9 cellular contexts compared by ENCODE assay signal in genomic region chr3:141051641-141052569, GRCh38. TPM values are rescaled to one million over a fixed set of nuclear protein-coding genes. Genes with fewer than 3 reads are reported as not detected.
DNase-seq lines count a peak whose midpoint lies in the region; ATAC-seq, FAIRE-seq and TF ChIP-seq lines count a peak whose summit lies in the region.
"Had no signal": no experiment of that assay in that cellular context is flagged by ENCODE, and none has a peak within 500 bp of the region (broad histone marks: within the 10 kb centered on the region; RNA-seq: fewer than 3 reads in every experiment).

No MANE protein-coding gene starts in this region.

- no peak for TF ChIP-seq RAD21 in A549 (conservative IDR thresholded peaks at IDR 0.05 in 1 of 2, IDR thresholded peaks at IDR 0.05 in 1 of 2)

- no peak overlapping the region for H2BK15ac ChIP-seq in mesendoderm (replicated peaks; ENCODE audit: low read depth)

- FAIRE-seq in A549 (lab: Jason Lieb, UNC) (no peak), HTR-8/SVneo (lab: Jason Lieb, UNC) (no peak)
- FAIRE-seq: GM18507 had no signal

- 9% methylated on average over 16 of the region's 64 CpGs for WGBS in A549 (ENCODE audit: missing lambda C conversion rate)
- WGBS in mesendoderm (ENCODE audit: extremely low coverage, insufficient coverage, low lambda C conversion rate): no CpG with 5 or more reads among the region's 64 CpGs

- peak overlapping the region; percentile 95 for H3K23ac ChIP-seq in mesendoderm (ENCODE audit: low read length)

- no peaks in the 10 kb centered on the region for H3K9me3 ChIP-seq in A549

- peaks cover 5% of the 10 kb centered on the region for H3K79me1 ChIP-seq in mesendoderm (ENCODE audit: low read length)

- peak overlapping the region; percentile 65 for H3K18ac ChIP-seq in mesendoderm (ENCODE audit: low read length)

- H3K4me2 ChIP-seq in A549 (peak overlapping the region; percentile 97), mesendoderm (ENCODE audit: low read length) (peak overlapping the region; percentile 99)

- H3K9ac ChIP-seq in mesendoderm (ENCODE audit: low read length): peak overlapping the region; percentile 81

- CTCF ChIA-PET in A549 (lab: Yijun Ruan, JAX): interaction anchor here (0.7 to 1.5 kb wide), 5 partner anchors 9 to 140 kb away, joined by 3 to 4 read pairs (median 3); no protein-coding TSS in a partner anchor

- H3K4me1 ChIP-seq in A549 (peaks cover 11% of the 10 kb centered on the region; the same call in 1 of the 3 replicates), mesendoderm (ENCODE audit: control insufficient read depth, low read depth, low read length) (no peaks in the 10 kb centered on the region)

- no peak overlapping the region for H2BK120ac ChIP-seq in mesendoderm (ENCODE audit: low read depth, low read length)

- H3K56ac ChIP-seq in mesendoderm (ENCODE audit: low read length): peak overlapping the region; percentile 87

- no peak overlapping the region for H4K8ac ChIP-seq in mesendoderm (ENCODE audit: low read depth, low read length)

- peaks cover 19% of the 10 kb centered on the region for H3K79me2 ChIP-seq in mesendoderm (ENCODE audit: control insufficient read depth, insufficient read depth, low read length)

- no peak overlapping the region for H2BK5ac ChIP-seq in mesendoderm (ENCODE audit: low read length)

- no peak overlapping the region for H3K27ac ChIP-seq in A549
- H3K27ac ChIP-seq in mesendoderm (ENCODE audit: low read depth, low read length): peak overlapping the region; percentile 76

- H2AK5ac ChIP-seq in mesendoderm (ENCODE audit: low read length): no peak overlapping the region

- no peak for TF ChIP-seq POLR2A in A549 (IDR thresholded peaks at IDR 0.05; ENCODE audit: low read length)

- DNase-seq in A549 (ENCODE audit: low read depth in 1 of 2, low spot score in 1 of 2) (peak in 1 of 2 experiments; percentile 37), HTR-8/SVneo (ENCODE audit: insufficient read length, low spot score) (peak; percentile 48), cardiac fibroblast (ENCODE audit: low read depth in 2 of 2) (peak; percentile 9 to 32), mesendoderm (peak; percentile 81), NCI-H187 treated with DMSO at 0.1 percent for 48 hours (lab: John Stamatoyannopoulos, UW) (no peak), NCI-H510A (lab: John Stamatoyannopoulos, UW) (no peak)

- no peaks in the 10 kb centered on the region for H3K36me3 ChIP-seq in mesendoderm (ENCODE audit: control insufficient read depth, insufficient read depth, low read length)

- TF ChIP-seq EP300 in A549 (IDR thresholded peaks at IDR 0.05): no peak

- no peak overlapping the region for H4K5ac ChIP-seq in mesendoderm (ENCODE audit: low read length)

- H3K4me3 ChIP-seq in A549 (peak overlapping the region; percentile 45), cardiac fibroblast (replicated peaks in 1 of 2; ENCODE audit: low read depth in 2 of 2, low read length in 2 of 2) (no peak overlapping the region), mesendoderm (ENCODE audit: low read length) (peak overlapping the region; percentile 70)

- H3K27me3 ChIP-seq in mesendoderm (ENCODE audit: insufficient read depth, low read length, poor library complexity): no peaks in the 10 kb centered on the region

- peak overlapping the region; percentile 6 for H3K4ac ChIP-seq in mesendoderm (ENCODE audit: low read depth, low read length)

- ATAC-seq in A549 (peak; percentile 33 to 52; a peak in 3 of 6 replicates), GM18861 (IDR thresholded peaks at IDR 0.05; ENCODE audit: unreplicated experiment) (no peak), HG02642 (IDR thresholded peaks at IDR 0.05; ENCODE audit: poor library complexity, unreplicated experiment) (no peak)

- POLR2A ChIA-PET in A549 (lab: Yijun Ruan, JAX): no interaction called here

- TF ChIP-seq CTCF in A549 (IDR thresholded peaks at IDR 0.05): no peak
- no peak for TF ChIP-seq CTCF in cardiac fibroblast (IDR thresholded peaks at IDR 0.05; ENCODE audit: low read depth, low read length)

TF ChIP-seq in A549, 52 proteins besides CTCF, POLR2A, EP300 and RAD21:
- peak; percentile 59; the same call in 1 of the 2 replicates for TF ChIP-seq HDAC2 (IDR thresholded peaks at IDR 0.05)
- TF ChIP-seq HEYL (CRISPR knock-in tag; IDR thresholded peaks at IDR 0.05): no peak

RNA-seq across cellular contexts. Expression of gene SPSB4, which starts 0.8 kb away (rescaled TPM):
- polyA plus RNA-seq in A549 (2011; rRNA removed) (0.03 TPM in 1 of 2 replicates, not detected in the other), A549 (2017; fragmentation: RNase III; extraction: RNeasy Plus Mini Kit Qiagen cat#74134 plus additional on column Dnase treatment) (0.04 to 0.05 TPM (median 0.05 TPM) in 3 replicates)
- 0.01 and 0.06 TPM in 2 replicates for polyA plus RNA-seq in A549 (2012; cell fraction: cytosol; rRNA removed)
- 0.02 and 0.10 TPM in 2 replicates for polyA plus RNA-seq in A549 (2012; cell fraction: nucleus; rRNA removed)
- not detected in 2 replicates for polyA minus RNA-seq in A549 (2011; rRNA and poly(A)+ RNA removed)
- 23.3 TPM for polyA plus RNA-seq in mesendoderm (2013, experiment 1 of 2)
- polyA plus RNA-seq in mesendoderm (2013, experiment 2 of 2): 23.3 TPM

Comparison
In these comparisons a context has a peak if more than half of its experiments do, and no peak if none do; other contexts are left out.
1. ATAC-seq: peak in A549 (2 of 2); none in GM18861 (single experiment) and HG02642 (single experiment).
2. DNase-seq: peak in HTR-8/SVneo (single experiment), cardiac fibroblast (2 of 2) and mesendoderm (single experiment); none in NCI-H187 treated with DMSO at 0.1 percent for 48 hours (single experiment) and NCI-H510A (single experiment).
3. H3K4me3 ChIP-seq: peak in A549 (single experiment) and mesendoderm (single experiment); none in cardiac fibroblast (0 of 2).